22 cellular contexts compared by ENCODE assay signal in genomic region chr6:156974897-156975296, GRCh38.
DNase-seq lines count a peak whose midpoint lies in the region; ATAC-seq and TF ChIP-seq lines count a peak whose summit lies in the region.
"Had no signal": no experiment of that assay in that cellular context is flagged by ENCODE, and none has a peak within 500 bp of the region (broad histone marks: within the 10 kb centered on the region; RNA-seq: fewer than 3 reads in every experiment).

No MANE protein-coding gene starts in this region.

- no peaks in the 10 kb centered on the region for H3K36me3 ChIP-seq in BLaER1
- H3K36me3 ChIP-seq in DOHH2 (ENCODE audit: control insufficient read depth, low read length), result no peaks in the 10 kb centered on the region
- no peaks in the 10 kb centered on the region for H3K36me3 ChIP-seq in SK-N-MC (ENCODE audit: insufficient read depth, low read length)
- H3K36me3 ChIP-seq in left ventricle myocardium inferior, result no peaks in the 10 kb centered on the region
- H3K36me3 ChIP-seq: esophagus squamous epithelium, prostate gland, stomach, transverse colon had no signal

- H3K9me3 Mint-ChIP-seq in effector memory CD8-positive, alpha-beta T cell, result no peaks in the 10 kb centered on the region
- H3K9me3 Mint-ChIP-seq: activated naive CD4-positive, alpha-beta T cell treated with anti-CD3 and anti-CD28 coated beads, Interleukin-2, amount 50 U/mL, for 72 hours; nephron progenitor cell had no signal

- DNase-seq in SK-N-MC (ENCODE audit: low read depth, low spot score), result no peak
- DNase-seq in effector memory CD8-positive, alpha-beta T cell, result no peak
- DNase-seq in putamen (ENCODE audit: low spot score), result no peak
- no peak for DNase-seq in left ventricle myocardium inferior
- DNase-seq: activated CD4-positive, CD25-positive, alpha-beta regulatory T cell treated with anti-CD3 and anti-CD28 coated beads, Interleukin-2, amount 50 U/mL, for 72 hours; activated CD8-positive, alpha-beta memory T cell treated with anti-CD3 and anti-CD28 coated beads, Interleukin-2, amount 50 U/mL, for 4 hours; effector CD8-positive, alpha-beta T cell; esophagus squamous epithelium; H7; NCI-H1105; NCI-H2081; NCI-H446 treated with DMSO at 0.1 percent for 48 hours; nephron progenitor cell; RPMI8226; stomach; transverse colon had no signal

- H3K9me3 ChIP-seq in BLaER1 (no peaks in the 10 kb centered on the region), DOHH2 (ENCODE audit: control insufficient read depth, insufficient read depth, low read length) (no peaks in the 10 kb centered on the region), SK-N-MC (ENCODE audit: low read depth, low read length) (no peaks in the 10 kb centered on the region), left ventricle myocardium inferior (replicated peaks) (no peaks in the 10 kb centered on the region)
- H3K9me3 ChIP-seq: esophagus squamous epithelium, prostate gland, stomach, transverse colon had no signal

- H3K27ac ChIP-seq in BLaER1, result no peak overlapping the region
- H3K27ac ChIP-seq in DOHH2 (ENCODE audit: low read depth, low read length), result no peak overlapping the region
- H3K27ac ChIP-seq in SK-N-MC, result peak overlapping the region; percentile 38; the same call in 1 of the 2 replicates
- no peak overlapping the region for H3K27ac ChIP-seq in left ventricle myocardium inferior (replicated peaks)
- H3K27ac ChIP-seq: esophagus squamous epithelium, prostate gland, stomach, transverse colon had no signal

- H3K4me3 Mint-ChIP-seq in effector memory CD8-positive, alpha-beta T cell, result peak overlapping the region in 1 of 2 donors; percentile 11
- H3K4me3 Mint-ChIP-seq: nephron progenitor cell had no signal

- H3K4me2 ChIP-seq in BLaER1 (peak overlapping the region; percentile 18; the same call in 1 of the 2 replicates), DOHH2 (ENCODE audit: low read length) (peak overlapping the region; percentile 28)

- H3K4me3 ChIP-seq in BLaER1 (no peak overlapping the region), DOHH2 (ENCODE audit: low read length) (peak overlapping the region; percentile 4; the same call in 1 of the 2 replicates), SK-N-MC (no peak overlapping the region), left ventricle myocardium inferior (no peak overlapping the region)
- H3K4me3 ChIP-seq: esophagus squamous epithelium, prostate gland, stomach, transverse colon had no signal

- H4K20me1 ChIP-seq in BLaER1 (peaks cover 99% of the 10 kb centered on the region), DOHH2 (ENCODE audit: control insufficient read depth, insufficient read depth, low read depth, low read length) (peaks cover 27% of the 10 kb centered on the region)

- H3K27me3 ChIP-seq in BLaER1 (no peaks in the 10 kb centered on the region), DOHH2 (ENCODE audit: control insufficient read depth, low read length) (no peaks in the 10 kb centered on the region), left ventricle myocardium inferior (ENCODE audit: low read depth) (no peaks in the 10 kb centered on the region)
- H3K27me3 ChIP-seq: esophagus squamous epithelium, stomach, transverse colon had no signal

- no peaks in the 10 kb centered on the region for H3K9me2 ChIP-seq in DOHH2 (replicated peaks; ENCODE audit: control insufficient read depth, low read length)

- ATAC-seq in effector memory CD8-positive, alpha-beta T cell (replicated peaks), result no peak
- ATAC-seq in GM18517 (IDR thresholded peaks at IDR 0.05; ENCODE audit: unreplicated experiment), result no peak
- ATAC-seq: SK-N-SH treated with all-trans-retinoic acid at 6 μM for 48 hours had no signal

- H3K27me3 Mint-ChIP-seq in effector memory CD8-positive, alpha-beta T cell, result no peaks in the 10 kb centered on the region

- peaks cover 97% of the 10 kb centered on the region for H3K79me2 ChIP-seq in DOHH2 (ENCODE audit: control insufficient read depth, low read length)

- H3K36me3 Mint-ChIP-seq in effector memory CD8-positive, alpha-beta T cell (ENCODE audit: insufficient read depth), result no peaks in the 10 kb centered on the region

- H3K27ac Mint-ChIP-seq in effector memory CD8-positive, alpha-beta T cell, result peak overlapping the region; percentile 36 to 50
- H3K27ac Mint-ChIP-seq: nephron progenitor cell had no signal

- intact Hi-C loops in left ventricle myocardium inferior (cut with micrococcal nuclease), result no loop called here

- TF ChIP-seq CTCF in DOHH2 (IDR thresholded peaks at IDR 0.05; ENCODE audit: low read depth, low read length, poor library complexity, severe bottlenecking) (no peak), left ventricle myocardium inferior (IDR thresholded peaks at IDR 0.05; ENCODE audit: borderline replicate concordance) (no peak)

- 0 out of 2 replicates have a peak, but pooled peaks cover 2% of the 10 kb centered on the region for H3F3A ChIP-seq in DOHH2 (ENCODE audit: control insufficient read depth, insufficient read depth)

- H3K9ac ChIP-seq in BLaER1 (no peak overlapping the region), SK-N-MC (ENCODE audit: insufficient read length) (no peak overlapping the region)

- H3K4me1 ChIP-seq in BLaER1, result peaks cover 84% of the 10 kb centered on the region
- H3K4me1 ChIP-seq in DOHH2 (ENCODE audit: control insufficient read depth, low read length), result peaks cover 59% of the 10 kb centered on the region
- H3K4me1 ChIP-seq in left ventricle myocardium inferior, result peaks cover 99% of the 10 kb centered on the region

- H3K4me1 Mint-ChIP-seq in effector memory CD8-positive, alpha-beta T cell (ENCODE audit: low read depth in 2 of 2), result peaks cover 49 to 75% of the 10 kb centered on the region in 2 donors
